ENCODE assay signal across 22 cellular contexts in genomic region chr14:71155743-71156142, GRCh38.
"Had no signal": no experiment of that assay in that cellular context is flagged by ENCODE, and none has a peak within 500 bp of the region (broad histone marks: within the 10 kb centered on the region; RNA-seq: fewer than 3 reads in every experiment).

No MANE protein-coding gene starts in this region.

- H3K27me3 Mint-ChIP-seq: activated naive CD8-positive, alpha-beta T cell; stimulated activated naive CD8-positive, alpha-beta T cell treated with anti-CD3 and anti-CD28 coated beads, Interleukin-15, Interleukin-2, amounts not matched to agents 100 ng/mL and 50 ng/mL, for 24 hours had no signal

- H3K27ac Mint-ChIP-seq: activated naive CD8-positive, alpha-beta T cell; activated T-helper 2 cell treated with anti-CD3 and anti-CD28 coated beads, Interferon-gamma antibody, Interleukin-2, Interleukin-4, amounts not matched to agents 10 μg/mL and 5 μg/mL and 100 μg/mL, durations not matched to agents 14 hours and 24 hours and 36 hours; stimulated activated naive CD8-positive, alpha-beta T cell treated with anti-CD3 and anti-CD28 coated beads, Interleukin-15, Interleukin-2, amounts not matched to agents 100 ng/mL and 50 ng/mL, for 24 hours had no signal

- H3K4me3 Mint-ChIP-seq: activated naive CD8-positive, alpha-beta T cell; activated T-cell treated with anti-CD3 and anti-CD28 coated beads, Interleukin-2, amount 50 U/mL, for 4 hours; stimulated activated naive CD8-positive, alpha-beta T cell treated with anti-CD3 and anti-CD28 coated beads, Interleukin-15, Interleukin-2, amounts not matched to agents 100 ng/mL and 50 ng/mL, for 24 hours; T-helper 1 cell treated with Interleukin-12 subunit alpha and Interleukin-12 subunit beta and Interleukin-4 antibody, amounts not matched to agents 30 μg/mL and 1 μg/mL, for 36 hours had no signal

- ATAC-seq: activated T-cell treated with anti-CD3 and anti-CD28 coated beads, Interleukin-2, amount 50 U/mL, for 4 hours; gastrocnemius medialis; mucosa of descending colon; pancreas had no signal

- H3K4me3 ChIP-seq: breast epithelium, coronary artery, esophagus muscularis mucosa, gastrocnemius medialis, mucosa of descending colon, pancreas, tibial artery had no signal

- DNase-seq: activated CD4-positive, alpha-beta T cell treated with anti-CD3 and anti-CD28 coated beads for 4 hours; activated CD4-positive, alpha-beta T cell treated with anti-CD3 and anti-CD28 coated beads, Interleukin-2, amount 50 U/mL, for 48 hours; activated CD4-positive, CD25-positive, alpha-beta regulatory T cell; activated CD8-positive, alpha-beta memory T cell treated with anti-CD3 and anti-CD28 coated beads, Interleukin-2, amount 50 U/mL, for 48 hours; activated naive CD4-positive, alpha-beta T cell; activated T-cell treated with anti-CD3 and anti-CD28 coated beads, Interleukin-2, amount 50 U/mL, for 4 hours; amniotic stem cell; gastrocnemius medialis; hypothalamus; mesendoderm; mucosa of descending colon; pancreas; stimulated activated CD4-positive, alpha-beta T cell treated with anti-CD3 and anti-CD28 coated beads, Interleukin-12 subunit alpha, Interleukin-12 subunit beta, amount 100 ng/mL, for 4 hours; substantia nigra; tibial artery had no signal

- H3K9me3 Mint-ChIP-seq: stimulated activated naive CD8-positive, alpha-beta T cell treated with anti-CD3 and anti-CD28 coated beads, Interleukin-15, Interleukin-2, amounts not matched to agents 100 ng/mL and 50 ng/mL, for 24 hours had no signal

- FAIRE-seq: pancreas had no signal
